16 cellular contexts compared by ENCODE assay signal in the genomic region with DNA sequence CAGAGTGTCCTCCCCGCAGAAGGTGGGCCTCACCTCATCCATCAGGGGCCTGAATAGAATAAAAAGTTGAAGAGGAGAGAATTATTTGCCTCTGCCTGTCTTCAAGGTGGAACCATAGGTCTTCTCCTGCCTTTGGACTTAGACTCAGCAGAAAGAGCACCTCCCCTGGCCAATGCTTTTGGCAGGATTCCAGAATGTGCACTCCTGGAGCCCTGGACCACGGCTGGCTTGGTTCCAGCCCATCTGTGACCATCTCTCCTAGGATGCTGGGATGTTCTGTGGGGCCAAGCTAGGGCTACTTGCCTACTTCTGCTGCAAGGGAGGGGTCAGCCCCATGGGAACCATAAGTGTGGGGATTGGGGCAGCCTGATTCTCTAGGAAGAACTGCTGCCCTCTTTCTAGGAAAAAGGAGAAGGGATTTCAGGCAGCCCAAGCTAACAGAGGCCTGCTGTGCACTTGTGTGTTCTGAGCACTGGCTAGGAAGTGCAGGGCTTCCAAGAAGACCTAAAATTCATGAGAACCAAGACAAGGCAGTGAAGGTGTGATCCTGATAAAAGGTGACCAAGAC. TPM values are rescaled to one million over a fixed set of nuclear protein-coding genes. Genes with fewer than 3 reads are reported as not detected.
DNase-seq lines count a peak whose midpoint lies in the region; ATAC-seq, FAIRE-seq and TF ChIP-seq lines count a peak whose summit lies in the region.
"Had no signal": no experiment of that assay in that cellular context is flagged by ENCODE, and none has a peak within 500 bp of the region (broad histone marks: within the 10 kb centered on the region; RNA-seq: fewer than 3 reads in every experiment).

No MANE protein-coding gene starts in this region.

- ATAC-seq in pancreas (peak in 3 of 4 donors; percentile 17 to 39 (median 27)), Right ventricle myocardium superior (ENCODE audit: poor library complexity) (no peak), psoas muscle (no peak)
- ATAC-seq: effector memory CD8-positive, alpha-beta T cell; gastroesophageal sphincter; naive thymus-derived CD8-positive, alpha-beta T cell had no signal

- no peak overlapping the region for H3K4me3 Mint-ChIP-seq in endodermal cell
- H3K4me3 Mint-ChIP-seq in activated naive CD4-positive, alpha-beta T cell treated with anti-CD3 and anti-CD28 coated beads for 36 hours = no peak overlapping the region
- H3K4me3 Mint-ChIP-seq: CD4-positive, alpha-beta memory T cell; effector memory CD8-positive, alpha-beta T cell; H9; naive thymus-derived CD8-positive, alpha-beta T cell had no signal

- intact Hi-C loops in pancreas (cut with DNase I) (no loop called here), Right ventricle myocardium superior (cut with DNase I) (no loop called here), psoas muscle (cut with DNase I) (no loop called here)
- intact Hi-C loops in activated naive CD4-positive, alpha-beta T cell treated with anti-CD3 and anti-CD28 coated beads for 36 hours (cut with micrococcal nuclease) = no loop called here

- no peaks in the 10 kb centered on the region for H3K36me3 ChIP-seq in endodermal cell (ENCODE audit: control insufficient read depth, insufficient read depth, low read length)
- H3K36me3 ChIP-seq in pancreas = no peaks in the 10 kb centered on the region
- no peaks in the 10 kb centered on the region for H3K36me3 ChIP-seq in psoas muscle (ENCODE audit: insufficient read depth in 1 of 2, low read depth in 1 of 2)
- H3K36me3 ChIP-seq: gastroesophageal sphincter had no signal

- no peak overlapping the region for H3K27ac ChIP-seq in endodermal cell (ENCODE audit: low read depth, low read length)
- H3K27ac ChIP-seq in pancreas = peak overlapping the region; percentile 49 to 81 (median 78)
- H3K27ac ChIP-seq in psoas muscle = no peak overlapping the region
- H3K27ac ChIP-seq: gastroesophageal sphincter, HL-60 had no signal

- FAIRE-seq in pancreas (lab: Jason Lieb, UNC) = no peak
- FAIRE-seq: kidney had no signal

- H3K9me3 ChIP-seq in endodermal cell (ENCODE audit: control insufficient read depth, low read length) (peaks cover 3% of the 10 kb centered on the region), pancreas (no peaks in the 10 kb centered on the region), psoas muscle (peaks cover 7% of the 10 kb centered on the region)

- DNase-seq in DMS 273 (lab: John Stamatoyannopoulos, UW; ENCODE audit: unreplicated experiment) (peak; percentile 78), NCI-H2171 (lab: John Stamatoyannopoulos, UW) (peak; percentile 8), endodermal cell (peak; percentile 35), pancreas (peak in 3 of 6 donors; percentile 51 to 66 (median 63)), Right ventricle myocardium superior (no peak), psoas muscle (no peak)
- no peak for DNase-seq in activated naive CD4-positive, alpha-beta T cell treated with anti-CD3 and anti-CD28 coated beads for 36 hours
- DNase-seq in activated CD4-positive, alpha-beta T cell treated with anti-CD3 and anti-CD28 coated beads for 4 hours = no peak
- DNase-seq: CD4-positive, alpha-beta memory T cell; effector memory CD8-positive, alpha-beta T cell; kidney; naive thymus-derived CD8-positive, alpha-beta T cell; T1000 had no signal

- peaks cover 7% of the 10 kb centered on the region for H3K4me1 Mint-ChIP-seq in endodermal cell
- no peaks in the 10 kb centered on the region for H3K4me1 Mint-ChIP-seq in activated naive CD4-positive, alpha-beta T cell treated with anti-CD3 and anti-CD28 coated beads for 36 hours (ENCODE audit: low read depth)
- H3K4me1 Mint-ChIP-seq: CD4-positive, alpha-beta memory T cell; naive thymus-derived CD8-positive, alpha-beta T cell had no signal

- WGBS in endodermal cell (ENCODE audit: insufficient coverage in 1 of 2, insufficient read length in 1 of 2), 2 experiments = 90 to 100% methylated on average over 1 to 2 of the region's 2 CpGs
- 28 to 38% methylated on average over 2 of the region's 2 CpGs for WGBS in pancreas, 2 donors
- WGBS in psoas muscle, 3 donors = 48 to 65% (median 54%) methylated on average over 2 of the region's 2 CpGs

- no peak overlapping the region for H3K9ac ChIP-seq in endodermal cell (ENCODE audit: extremely low read depth, low read length, poor library complexity, severe bottlenecking)

- H3K27ac Mint-ChIP-seq in endodermal cell = no peak overlapping the region
- H3K27ac Mint-ChIP-seq in activated naive CD4-positive, alpha-beta T cell treated with anti-CD3 and anti-CD28 coated beads for 36 hours = no peak overlapping the region
- H3K27ac Mint-ChIP-seq: CD4-positive, alpha-beta memory T cell; effector memory CD8-positive, alpha-beta T cell; H9 had no signal

- TF ChIP-seq CTCF in endodermal cell (conservative IDR thresholded peaks at IDR 0.05) = no peak
- no peak for TF ChIP-seq CTCF in pancreas (IDR thresholded peaks at IDR 0.05)
- TF ChIP-seq CTCF in psoas muscle (IDR thresholded peaks at IDR 0.05) = no peak

- H3K27me3 ChIP-seq in endodermal cell (ENCODE audit: control insufficient read depth, insufficient read depth, low read length, poor library complexity, severe bottlenecking) = no peaks in the 10 kb centered on the region
- no peaks in the 10 kb centered on the region for H3K27me3 ChIP-seq in pancreas
- H3K27me3 ChIP-seq in psoas muscle (ENCODE audit: insufficient read depth in 3 of 3, low read length in 2 of 3) = peaks cover 0 to 10% (median 2%) of the 10 kb centered on the region in 3 donors

- CTCF ChIA-PET in activated naive CD4-positive, alpha-beta T cell treated with anti-CD3 and anti-CD28 coated beads for 36 hours (lab: Charles Lee) = no interaction called here

- H3K4me1 ChIP-seq in endodermal cell (ENCODE audit: control insufficient read depth, insufficient read depth, low read length) (no peaks in the 10 kb centered on the region), pancreas (peaks cover 0 to 17% (median 9%) of the 10 kb centered on the region in 3 donors), psoas muscle (no peaks in the 10 kb centered on the region)
- H3K4me1 ChIP-seq: gastroesophageal sphincter had no signal

- no peaks in the 10 kb centered on the region for H3K36me3 Mint-ChIP-seq in endodermal cell (ENCODE audit: low read depth)
- H3K36me3 Mint-ChIP-seq in activated naive CD4-positive, alpha-beta T cell treated with anti-CD3 and anti-CD28 coated beads for 36 hours (ENCODE audit: low read depth) = no peaks in the 10 kb centered on the region

- peaks cover 16% of the 10 kb centered on the region for H3K27me3 Mint-ChIP-seq in endodermal cell (ENCODE audit: insufficient read depth)
- H3K27me3 Mint-ChIP-seq in activated naive CD4-positive, alpha-beta T cell treated with anti-CD3 and anti-CD28 coated beads for 36 hours (ENCODE audit: low read depth) = peaks cover 8% of the 10 kb centered on the region

- H3K9me3 Mint-ChIP-seq in endodermal cell = peaks cover 15% of the 10 kb centered on the region
- peaks cover 8% of the 10 kb centered on the region for H3K9me3 Mint-ChIP-seq in activated naive CD4-positive, alpha-beta T cell treated with anti-CD3 and anti-CD28 coated beads for 36 hours

- H3K4me3 ChIP-seq in endodermal cell (ENCODE audit: low read length) (no peak overlapping the region), pancreas (peak overlapping the region in 2 of 4 donors; percentile 1 to 17), psoas muscle (no peak overlapping the region)
- H3K4me3 ChIP-seq: gastroesophageal sphincter had no signal

RNA-seq across cellular contexts. Expression of a gene that starts 32.2 kb away (rescaled TPM):
- total RNA-seq in endodermal cell (10 to 100 TPM; 22.3 to 49.6 TPM), pancreas (10 to 100 TPM; 25.9 to 44.9 (median 33.7) TPM), Right ventricle myocardium superior (0.11 TPM), psoas muscle (under 1 TPM in 1 of 4 donors, not detected in 3; 0.17 TPM)
- 6.4 TPM for polyA plus RNA-seq in endodermal cell (2013, experiment 1 of 2)
- 7.0 TPM for polyA plus RNA-seq in endodermal cell (2013, experiment 2 of 2)
- polyA plus RNA-seq in pancreas (10 to 100 TPM in 1 of 2 donors, 1 to 10 TPM in 1; 8.4 to 25.7 TPM), psoas muscle (under 1 TPM; under 0.01 to 0.04 (median 0.01) TPM)
- total RNA-seq in activated naive CD4-positive, alpha-beta T cell treated with anti-CD3 and anti-CD28 coated beads for 36 hours = not detected
- total RNA-seq: CD4-positive, alpha-beta memory T cell; naive thymus-derived CD8-positive, alpha-beta T cell had no signal
- polyA plus RNA-seq: CD4-positive, alpha-beta memory T cell; naive thymus-derived CD8-positive, alpha-beta T cell had no signal

Comparison
In these comparisons a context has a peak if more than half of its experiments do, and no peak if none do; other contexts are left out.
1. DNase-seq: peak in DMS 273 (single experiment), NCI-H2171 (single experiment) and endodermal cell (single experiment); none in activated naive CD4-positive, alpha-beta T cell treated with anti-CD3 and anti-CD28 coated beads for 36 hours (single experiment), activated CD4-positive, alpha-beta T cell treated with anti-CD3 and anti-CD28 coated beads for 4 hours (0 of 2), Right ventricle myocardium superior (single experiment) and psoas muscle (0 of 2).
2. H3K27ac ChIP-seq: peak in pancreas (4 of 4); none in endodermal cell (single experiment) and psoas muscle (single experiment).
3. ATAC-seq: peak in pancreas (3 of 4); none in Right ventricle myocardium superior (single experiment) and psoas muscle (0 of 4).
4. RNA of a gene that starts 32.2 kb away (total RNA-seq): 22.3 to 49.6 TPM in endodermal cell and 25.9 to 44.9 TPM in pancreas; 0.17 TPM in psoas muscle, 0.11 TPM in Right ventricle myocardium superior (single experiment) and not detected in activated naive CD4-positive, alpha-beta T cell treated with anti-CD3 and anti-CD28 coated beads for 36 hours; every median in the first group is over 10 times any median in the second.